ENCODE assay signal across 1 cellular context in genomic region chr4:156169011-156169410, GRCh38.
TF ChIP-seq lines count a peak whose summit lies in the region.

No MANE protein-coding gene starts in this region.

TF ChIP-seq in Ishikawa, 13 proteins besides CTCF, POLR2A, EP300 and RAD21 (continued from another document):
- TF ChIP-seq REST (IDR thresholded peaks at IDR 0.05; ENCODE audit: low read depth) = no peak
TF ChIP-seq in Ishikawa: peak in this region for 0.
